Comparison of ENCODE assay signal across 16 cellular contexts in the genomic region with DNA sequence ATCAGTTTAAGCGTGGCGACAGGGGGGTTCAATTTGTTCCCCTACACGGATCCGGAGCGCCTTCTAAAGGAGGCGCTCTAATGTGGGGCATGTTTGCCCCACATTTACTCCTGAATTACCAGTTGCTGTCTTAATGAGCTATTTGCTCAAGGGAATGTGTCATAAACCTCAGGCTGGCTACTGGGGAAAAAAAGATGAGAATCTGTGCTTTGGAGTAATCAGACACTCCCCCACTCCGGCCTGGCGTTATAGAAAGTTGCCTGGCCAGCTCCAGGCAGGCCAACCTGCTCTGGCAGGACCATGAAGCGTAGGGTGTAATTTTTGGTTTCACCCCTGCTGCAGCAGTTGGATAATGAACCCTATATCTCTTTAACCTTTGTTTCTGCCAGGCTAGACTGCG.
"Had no signal": no experiment of that assay in that cellular context is flagged by ENCODE, and none has a peak within 500 bp of the region (broad histone marks: within the 10 kb centered on the region; RNA-seq: fewer than 3 reads in every experiment).

No MANE protein-coding gene starts in this region.

- H3K4me1 ChIP-seq: testis had no signal

- H3K27me3 ChIP-seq: ovary, stomach, testis, upper lobe of left lung had no signal

- H3K36me3 ChIP-seq: ovary, stomach had no signal

- FAIRE-seq: endothelial cell of umbilical vein, frontal cortex had no signal

- H3K4me3 ChIP-seq: ovary, stomach, testis, upper lobe of left lung had no signal

- DNase-seq: activated CD4-positive, alpha-beta T cell treated with anti-CD3 and anti-CD28 coated beads, Interleukin-2, amount 10 ng/mL, durations not matched to agents 7 days and 5 days; activated CD8-positive, alpha-beta memory T cell treated with anti-CD3 and anti-CD28 coated beads, Interleukin-2, amount 50 U/mL, for 48 hours; activated naive CD8-positive, alpha-beta T cell treated with anti-CD3 and anti-CD28 coated beads for 36 hours; anterior cingulate cortex; cerebellar nuclear complex; effector CD8-positive, alpha-beta T cell; head of caudate nucleus; immature natural killer cell; ovary; stimulated activated CD4-positive, alpha-beta T cell treated with anti-CD3 and anti-CD28 coated beads, Interleukin-12 subunit alpha, Interleukin-12 subunit beta, amount 100 ng/mL, for 4 hours; stimulated activated CD4-positive, alpha-beta T cell treated with anti-CD3 and anti-CD28 coated beads, Interleukin-2, amount 100 ng/mL, for 24 hours; stomach; testis; upper lobe of left lung had no signal

- H3K9me3 ChIP-seq: ovary, stomach, testis, upper lobe of left lung had no signal

- H3K27ac ChIP-seq: stomach, testis, upper lobe of left lung had no signal
